ENCODE assay signal across 1 cellular context in genomic region chr17:16384557-16384956, GRCh38.
TF ChIP-seq lines count a peak whose summit lies in the region.

No MANE protein-coding gene starts in this region.

TF ChIP-seq in HEK293, 187 proteins besides CTCF, POLR2A, EP300 and RAD21 (continued from another document):
- TF ChIP-seq ZBTB10 (tag by site-specific recombination; IDR thresholded peaks at IDR 0.05) (no peak), ZEB2 (tag by site-specific recombination; IDR thresholded peaks at IDR 0.05) (no peak)
